In genomic region chr3:143121240-143122088, GRCh38 we compare ENCODE assay signal across 8 cellular contexts. TPM values are rescaled to one million over a fixed set of nuclear protein-coding genes. Genes with fewer than 3 reads are reported as not detected.
A peak's percentile ranks its signal among the peaks of the same experiment; 100 is the strongest.
DNase-seq lines count a peak whose midpoint lies in the region; ATAC-seq, FAIRE-seq and TF ChIP-seq lines count a peak whose summit lies in the region.

No MANE protein-coding gene starts in this region.

- no peak overlapping the region for H2BK12ac ChIP-seq in trophoblast cell (ENCODE audit: low read length)

- H3K4ac ChIP-seq in trophoblast cell (ENCODE audit: low read depth, low read length), result no peak overlapping the region

- TF ChIP-seq EP300 in gastroesophageal sphincter (IDR thresholded peaks at IDR 0.05), result no peak

- H3K4me1 ChIP-seq in gastroesophageal sphincter (peaks cover 0 to 20% (median 11%) of the 10 kb centered on the region in 3 donors), trophoblast cell (ENCODE audit: control insufficient read depth in 1 of 2, insufficient read depth in 2 of 2, low read length in 2 of 2) (peaks cover 13 to 16% of the 10 kb centered on the region in 2 experiments), upper lobe of right lung (peaks cover 16% of the 10 kb centered on the region)

- peaks cover 16% of the 10 kb centered on the region for H3K4me1 Mint-ChIP-seq in activated T-helper 17 cell treated with anti-CD3 and anti-CD28 coated beads, Interleukin-2, amount 50 U/mL, for 72 hours

- DNase-seq in AG10803 (ENCODE audit: low read depth) (peak; percentile 53), GM19239 (ENCODE audit: insufficient read length, low spot score) (peak; percentile 43), NB4 (ENCODE audit: low read depth) (peak; percentile 85), trophoblast cell (peak in 1 of 2 donors; percentile 17), upper lobe of right lung (peak; percentile 71), SHP77 (lab: John Stamatoyannopoulos, UW) (no peak)

- H3K9ac ChIP-seq in trophoblast cell (ENCODE audit: low read length), result no peak overlapping the region

- no peaks in the 10 kb centered on the region for H3K79me1 ChIP-seq in trophoblast cell (ENCODE audit: low read length)

- H3K14ac ChIP-seq in trophoblast cell (ENCODE audit: low read length), result no peak overlapping the region

- H3K27me3 ChIP-seq in gastroesophageal sphincter (peaks cover 31% of the 10 kb centered on the region), trophoblast cell (ENCODE audit: insufficient read depth, low read length) (peaks cover 27% of the 10 kb centered on the region), upper lobe of right lung (peaks cover 6% of the 10 kb centered on the region)

- H3K27me3 Mint-ChIP-seq in activated T-helper 17 cell treated with anti-CD3 and anti-CD28 coated beads, Interleukin-2, amount 50 U/mL, for 72 hours, result peaks cover 4% of the 10 kb centered on the region

- intact Hi-C loops in upper lobe of right lung (cut with DNase I), result no loop called here

- TF ChIP-seq POLR2A in NB4 (IDR thresholded peaks at IDR 0.05; ENCODE audit: extremely low read depth, insufficient read length) (no peak), gastroesophageal sphincter (IDR thresholded peaks at IDR 0.05) (no peak)

- H3K4me2 ChIP-seq in trophoblast cell (ENCODE audit: low read length), result peak overlapping the region; percentile 99

- ATAC-seq in activated T-helper 17 cell treated with anti-CD3 and anti-CD28 coated beads, Interleukin-2, amount 50 U/mL, for 72 hours (replicated peaks), result peak; percentile 21
- ATAC-seq in gastroesophageal sphincter (peak; percentile 17), upper lobe of right lung (peak; percentile 38)

- no peak overlapping the region for H2BK5ac ChIP-seq in trophoblast cell (ENCODE audit: low read depth, low read length, poor library complexity)

- H2AK5ac ChIP-seq in trophoblast cell (ENCODE audit: low read length), result no peak overlapping the region

- H3K27ac ChIP-seq in gastroesophageal sphincter, result peak overlapping the region in 1 of 4 donors; percentile 81
- H3K27ac ChIP-seq in trophoblast cell (ENCODE audit: low read depth, low read length), result no peak overlapping the region
- no peak overlapping the region for H3K27ac ChIP-seq in upper lobe of right lung

- H3K18ac ChIP-seq in trophoblast cell (ENCODE audit: low read length), result no peak overlapping the region

- H2AFZ ChIP-seq in trophoblast cell (ENCODE audit: insufficient read depth, low read length, poor library complexity), result peak overlapping the region; percentile 17

- H3K4me3 ChIP-seq in AG10803 (ENCODE audit: low read length) (peak overlapping the region; percentile 79), NB4 (ENCODE audit: low read depth, low read length) (peak overlapping the region; percentile 46), gastroesophageal sphincter (peak overlapping the region; percentile 48 to 73), trophoblast cell (ENCODE audit: low read depth, low read length) (peak overlapping the region; percentile 74), upper lobe of right lung (peak overlapping the region; percentile 89)

- no peaks in the 10 kb centered on the region for H3K9me3 Mint-ChIP-seq in activated T-helper 17 cell treated with anti-CD3 and anti-CD28 coated beads, Interleukin-2, amount 50 U/mL, for 72 hours

- H3K27ac Mint-ChIP-seq in activated T-helper 17 cell treated with anti-CD3 and anti-CD28 coated beads, Interleukin-2, amount 50 U/mL, for 72 hours, result no peak overlapping the region

- H4K91ac ChIP-seq in trophoblast cell (ENCODE audit: low read depth, low read length), result no peak overlapping the region

- H4K8ac ChIP-seq in trophoblast cell (ENCODE audit: low read depth, low read length), result no peak overlapping the region

- H3K23ac ChIP-seq in trophoblast cell (ENCODE audit: low read length), result no peak overlapping the region

- no peaks in the 10 kb centered on the region for H3K9me3 ChIP-seq in gastroesophageal sphincter
- H3K9me3 ChIP-seq in trophoblast cell (ENCODE audit: insufficient read depth, low read depth, low read length), result peaks cover 9% of the 10 kb centered on the region
- no peaks in the 10 kb centered on the region for H3K9me3 ChIP-seq in upper lobe of right lung

- peak overlapping the region; percentile 64 for H3K4me3 Mint-ChIP-seq in activated T-helper 17 cell treated with anti-CD3 and anti-CD28 coated beads, Interleukin-2, amount 50 U/mL, for 72 hours

- FAIRE-seq in GM19239 (lab: Jason Lieb, UNC), result no peak

- TF ChIP-seq CTCF in AG10803 (conservative IDR thresholded peaks at IDR 0.05; ENCODE audit: low read length) (peak; percentile 56), NB4 (IDR thresholded peaks at IDR 0.05; ENCODE audit: low read depth, low read length) (peak; percentile 53), gastroesophageal sphincter (IDR thresholded peaks at IDR 0.05) (peak in 2 of 4 experiments; percentile 3 to 56), upper lobe of right lung (IDR thresholded peaks at IDR 0.05) (peak; percentile 30)

- H2BK120ac ChIP-seq in trophoblast cell (ENCODE audit: insufficient read depth, low read length, poor library complexity), result no peak overlapping the region

- H3K36me3 ChIP-seq in gastroesophageal sphincter, result no peaks in the 10 kb centered on the region
- no peaks in the 10 kb centered on the region for H3K36me3 ChIP-seq in trophoblast cell (ENCODE audit: control insufficient read depth in 1 of 2, insufficient read depth in 2 of 2, low read length in 2 of 2)
- H3K36me3 ChIP-seq in upper lobe of right lung, result no peaks in the 10 kb centered on the region

- H4K12ac ChIP-seq in trophoblast cell (ENCODE audit: low read depth, low read length), result no peak overlapping the region

- H3K36me3 Mint-ChIP-seq in activated T-helper 17 cell treated with anti-CD3 and anti-CD28 coated beads, Interleukin-2, amount 50 U/mL, for 72 hours (ENCODE audit: low read depth), result peaks cover 22% of the 10 kb centered on the region

- H3K79me2 ChIP-seq in trophoblast cell (ENCODE audit: control insufficient read depth, insufficient read depth, low read length, poor library complexity), result no peaks in the 10 kb centered on the region

- 40% methylated on average over 2 of the region's 79 CpGs; no CpG with 5 or more reads in 1 of the 2 donors for WGBS in gastroesophageal sphincter (ENCODE audit: low coverage in 1 of 2), 2 donors
- no CpG with 5 or more reads among the region's 79 CpGs for WGBS in trophoblast cell (ENCODE audit: extremely low coverage, insufficient coverage, insufficient read length)

RNA-seq across cellular contexts. Expression of gene CHST2, which starts 1.9 kb away (rescaled TPM):
- 1 to 10 TPM; 7.9 to 8.0 TPM for total RNA-seq in activated T-helper 17 cell treated with anti-CD3 and anti-CD28 coated beads, Interleukin-2, amount 50 U/mL, for 72 hours
- 1 to 10 TPM; 1.6 to 9.8 (median 5.1) TPM for total RNA-seq in gastroesophageal sphincter
- polyA plus RNA-seq in trophoblast cell (2013), result 2.3 and 2.5 TPM in 2 replicates
- 8.2 TPM for total RNA-seq in upper lobe of right lung

Comparison
In these comparisons a context has a peak if more than half of its experiments do, and no peak if none do; other contexts are left out.
1. DNase-seq: peak in AG10803 (single experiment), GM19239 (single experiment), NB4 (single experiment) and upper lobe of right lung (single experiment); none in SHP77 (0 of 2).
2. Peak in every context shown above with its lines, with median percentiles within 50 percentile points of each other: H3K4me3 ChIP-seq and ATAC-seq.